Comparison of ENCODE assay signal across 27 cellular contexts in genomic region chr2:70753031-70753430, GRCh38.
"Had no signal": no experiment of that assay in that cellular context is flagged by ENCODE, and none has a peak within 500 bp of the region (broad histone marks: within the 10 kb centered on the region; RNA-seq: fewer than 3 reads in every experiment).

No MANE protein-coding gene starts in this region.

- H3K9me3 ChIP-seq: adrenal gland, body of pancreas, esophagus muscularis mucosa, gastrocnemius medialis, heart right ventricle had no signal

- H3K4me3 ChIP-seq: adrenal gland, body of pancreas, esophagus muscularis mucosa, gastrocnemius medialis, heart right ventricle, hepatocyte had no signal

- H3K27ac ChIP-seq: adrenal gland, body of pancreas, esophagus muscularis mucosa, foreskin keratinocyte, gastrocnemius medialis, heart right ventricle, hepatocyte, WERI-Rb-1 had no signal

- DNase-seq: activated B cell treated with CpG ODN at 0.5 μM for 24 hours; activated CD4-positive, alpha-beta T cell treated with anti-CD3 and anti-CD28 coated beads for 48 hours; activated CD4-positive, alpha-beta T cell treated with anti-CD3 and anti-CD28 coated beads, Interleukin-2, amount 50 U/mL, for 1 hour; activated CD4-positive, alpha-beta T cell treated with anti-CD3 and anti-CD28 coated beads, Interleukin-2, amount 50 U/mL, for 48 hours; activated CD8-positive, alpha-beta memory T cell treated with anti-CD3 and anti-CD28 coated beads for 24 hours; activated CD8-positive, alpha-beta T cell treated with anti-CD3 and anti-CD28 coated beads for 36 hours; activated effector memory CD4-positive, alpha-beta T cell treated with anti-CD3 and anti-CD28 coated beads, Interleukin-2, amount 50 U/mL, for 16 hours; activated naive CD4-positive, alpha-beta T cell treated with anti-CD3 and anti-CD28 coated beads for 36 hours; activated naive CD8-positive, alpha-beta T cell treated with anti-CD3 and anti-CD28 coated beads for 36 hours; activated naive CD8-positive, alpha-beta T cell treated with anti-CD3 and anti-CD28 coated beads, Interleukin-2, amount 50 U/mL, for 24 hours; activated T-cell treated with anti-CD3 and anti-CD28 coated beads, Interleukin-2, amount 50 U/mL, for 4 hours; adrenal gland; amygdala; aorta; body of pancreas; cortex of kidney; dermis blood vessel endothelial cell; effector CD4-positive, alpha-beta T cell; effector memory CD8-positive, alpha-beta T cell; erythroblast; foreskin keratinocyte; gastrocnemius medialis; heart right ventricle; T-helper 2 cell; WERI-Rb-1 had no signal

- H3K4me1 ChIP-seq: adrenal gland, body of pancreas, esophagus muscularis mucosa, foreskin keratinocyte, gastrocnemius medialis, heart right ventricle had no signal

- H3K36me3 ChIP-seq: adrenal gland, esophagus muscularis mucosa, gastrocnemius medialis, heart right ventricle had no signal
